Comparison of ENCODE assay signal across 19 cellular contexts in genomic region chr19:395467-395866, GRCh38. TPM values are rescaled to one million over a fixed set of nuclear protein-coding genes. Genes with fewer than 3 reads are reported as not detected.
DNase-seq lines count a peak whose midpoint lies in the region; ATAC-seq and TF ChIP-seq lines count a peak whose summit lies in the region.
"Had no signal": no experiment of that assay in that cellular context is flagged by ENCODE, and none has a peak within 500 bp of the region (broad histone marks: within the 10 kb centered on the region; RNA-seq: fewer than 3 reads in every experiment).

No MANE protein-coding gene starts in this region.

- peaks cover 9% of the 10 kb centered on the region for H3K9me3 Mint-ChIP-seq in activated T-cell treated with anti-CD3 and anti-CD28 coated beads, Interleukin-2, amount 50 U/mL, for 4 hours
- H3K9me3 Mint-ChIP-seq in activated T-helper 1 cell treated with anti-CD3 and anti-CD28 coated beads, Interleukin-12 subunit alpha, Interleukin-12 subunit beta, Interleukin-2, Interleukin-4 antibody, amounts not matched to agents 30 ng/mL and 10 ng/mL and 1 ng/mL, durations not matched to agents 14 hours and 24 hours and 36 hours: peaks cover 29% of the 10 kb centered on the region
- peaks cover 13% of the 10 kb centered on the region for H3K9me3 Mint-ChIP-seq in activated naive CD8-positive, alpha-beta T cell treated with anti-CD3 and anti-CD28 coated beads, Interleukin-2, amount 50 U/mL, for 24 hours
- H3K9me3 Mint-ChIP-seq in progenitor cell of endocrine pancreas (ENCODE audit: low read depth): peaks cover 8% of the 10 kb centered on the region
- H3K9me3 Mint-ChIP-seq in CD8-positive, alpha-beta memory T cell: peaks cover 0 to 3% (median 0%) of the 10 kb centered on the region in 5 donors

- H3K27ac Mint-ChIP-seq in activated T-helper 1 cell treated with anti-CD3 and anti-CD28 coated beads, Interleukin-12 subunit alpha, Interleukin-12 subunit beta, Interleukin-2, Interleukin-4 antibody, amounts not matched to agents 30 ng/mL and 10 ng/mL and 1 ng/mL, durations not matched to agents 14 hours and 24 hours and 36 hours: peak overlapping the region; percentile 33
- peak overlapping the region; percentile 39 for H3K27ac Mint-ChIP-seq in activated naive CD8-positive, alpha-beta T cell treated with anti-CD3 and anti-CD28 coated beads, Interleukin-2, amount 50 U/mL, for 24 hours
- H3K27ac Mint-ChIP-seq in progenitor cell of endocrine pancreas: peak overlapping the region; percentile 12
- H3K27ac Mint-ChIP-seq in CD8-positive, alpha-beta memory T cell: peak overlapping the region in 3 of 8 donors; percentile 2 to 68 (median 50)
- H3K27ac Mint-ChIP-seq: HFFc6 had no signal

- no peaks in the 10 kb centered on the region for H3K36me3 ChIP-seq in CD8-positive, alpha-beta memory T cell (ENCODE audit: insufficient read depth, low read length)
- H3K36me3 ChIP-seq: BLaER1 treated with 17β-estradiol and CSF1 and Interleukin-3, amounts not matched to agents 10 nM and 100 nM had no signal

- H3K4me3 ChIP-seq in CD8-positive, alpha-beta memory T cell (ENCODE audit: low read length): no peak overlapping the region
- H3K4me3 ChIP-seq: BLaER1 treated with 17β-estradiol and CSF1 and Interleukin-3, amounts not matched to agents 10 nM and 100 nM had no signal

- peak overlapping the region; percentile 24 for H3K4me3 Mint-ChIP-seq in activated T-cell treated with anti-CD3 and anti-CD28 coated beads, Interleukin-2, amount 50 U/mL, for 4 hours
- H3K4me3 Mint-ChIP-seq in activated T-helper 1 cell treated with anti-CD3 and anti-CD28 coated beads, Interleukin-12 subunit alpha, Interleukin-12 subunit beta, Interleukin-2, Interleukin-4 antibody, amounts not matched to agents 30 ng/mL and 10 ng/mL and 1 ng/mL, durations not matched to agents 14 hours and 24 hours and 36 hours: no peak overlapping the region
- H3K4me3 Mint-ChIP-seq in activated naive CD8-positive, alpha-beta T cell treated with anti-CD3 and anti-CD28 coated beads, Interleukin-2, amount 50 U/mL, for 24 hours: no peak overlapping the region
- H3K4me3 Mint-ChIP-seq in progenitor cell of endocrine pancreas (ENCODE audit: low read depth): no peak overlapping the region
- H3K4me3 Mint-ChIP-seq in CD8-positive, alpha-beta memory T cell: no peak overlapping the region
- H3K4me3 Mint-ChIP-seq: HFFc6 had no signal

- DNase-seq in activated T-cell treated with anti-CD3 and anti-CD28 coated beads, Interleukin-2, amount 50 U/mL, for 4 hours: no peak
- DNase-seq in activated T-cell treated with anti-CD3 and anti-CD28 coated beads for 4 hours: no peak
- no peak for DNase-seq in activated T-helper 1 cell treated with anti-CD3 and anti-CD28 coated beads, Interleukin-12 subunit alpha, Interleukin-12 subunit beta, Interleukin-2, Interleukin-4 antibody, amounts not matched to agents 30 ng/mL and 10 ng/mL and 1 ng/mL, durations not matched to agents 14 hours and 24 hours and 36 hours (ENCODE audit: low spot score)
- no peak for DNase-seq in activated naive CD8-positive, alpha-beta T cell treated with anti-CD3 and anti-CD28 coated beads, Interleukin-2, amount 50 U/mL, for 24 hours
- DNase-seq in progenitor cell of endocrine pancreas (ENCODE audit: low spot score, unreplicated experiment): no peak
- no peak for DNase-seq in inferior parietal cortex (ENCODE audit: extremely low spot score)
- no peak for DNase-seq in CD8-positive, alpha-beta memory T cell
- DNase-seq: DMS79 treated with DMSO at 0.1 percent for 48 hours, HFFc6, IMR-90, NCI-H1417 treated with DMSO at 0.1 percent for 48 hours, NCI-H187 treated with DMSO at 0.1 percent for 48 hours, NCI-H2227 treated with DMSO at 0.1 percent for 48 hours, NCI-H510A treated with DMSO at 0.1 percent for 48 hours, NCI-H774 had no signal

- no peaks in the 10 kb centered on the region for H3K4me1 ChIP-seq in CD8-positive, alpha-beta memory T cell (ENCODE audit: insufficient read depth, low read length)

- CTCF ChIA-PET in CD8-positive, alpha-beta memory T cell (lab: Charles Lee): no interaction called here

- H3K27me3 ChIP-seq in CD8-positive, alpha-beta memory T cell (ENCODE audit: insufficient read depth, low read length, poor library complexity, severe bottlenecking): no peaks in the 10 kb centered on the region
- H3K27me3 ChIP-seq: BLaER1 treated with 17β-estradiol and CSF1 and Interleukin-3, amounts not matched to agents 10 nM and 100 nM had no signal

- no peaks in the 10 kb centered on the region for H3K4me1 Mint-ChIP-seq in activated T-cell treated with anti-CD3 and anti-CD28 coated beads, Interleukin-2, amount 50 U/mL, for 4 hours (ENCODE audit: low read depth)
- H3K4me1 Mint-ChIP-seq in activated T-helper 1 cell treated with anti-CD3 and anti-CD28 coated beads, Interleukin-12 subunit alpha, Interleukin-12 subunit beta, Interleukin-2, Interleukin-4 antibody, amounts not matched to agents 30 ng/mL and 10 ng/mL and 1 ng/mL, durations not matched to agents 14 hours and 24 hours and 36 hours (ENCODE audit: low read depth): no peaks in the 10 kb centered on the region
- H3K4me1 Mint-ChIP-seq in activated naive CD8-positive, alpha-beta T cell treated with anti-CD3 and anti-CD28 coated beads, Interleukin-2, amount 50 U/mL, for 24 hours: peaks cover 13% of the 10 kb centered on the region
- H3K4me1 Mint-ChIP-seq in progenitor cell of endocrine pancreas (ENCODE audit: low read depth): peaks cover 1% of the 10 kb centered on the region
- peaks cover 0 to 6% (median 0%) of the 10 kb centered on the region in 3 donors for H3K4me1 Mint-ChIP-seq in CD8-positive, alpha-beta memory T cell

- no peak for TF ChIP-seq CTCF in progenitor cell of endocrine pancreas (IDR thresholded peaks at IDR 0.05; ENCODE audit: unreplicated experiment)

- no peak for ATAC-seq in activated T-cell treated with anti-CD3 and anti-CD28 coated beads, Interleukin-2, amount 50 U/mL, for 4 hours
- ATAC-seq in activated naive CD8-positive, alpha-beta T cell treated with anti-CD3 and anti-CD28 coated beads, Interleukin-2, amount 50 U/mL, for 24 hours: no peak
- ATAC-seq: Right ventricle myocardium inferior had no signal

- intact Hi-C loops in activated T-helper 1 cell treated with anti-CD3 and anti-CD28 coated beads, Interleukin-12 subunit alpha, Interleukin-12 subunit beta, Interleukin-2, Interleukin-4 antibody, amounts not matched to agents 30 ng/mL and 10 ng/mL and 1 ng/mL, durations not matched to agents 14 hours and 24 hours and 36 hours (cut with micrococcal nuclease): no loop called here

- POLR2A ChIA-PET in CD8-positive, alpha-beta memory T cell (lab: Charles Lee): no interaction called here

- no peaks in the 10 kb centered on the region for H3K9me3 ChIP-seq in CD8-positive, alpha-beta memory T cell (ENCODE audit: low read length)

- no peaks in the 10 kb centered on the region for H3K27me3 Mint-ChIP-seq in activated T-cell treated with anti-CD3 and anti-CD28 coated beads, Interleukin-2, amount 50 U/mL, for 4 hours (ENCODE audit: low read depth)
- H3K27me3 Mint-ChIP-seq in activated T-helper 1 cell treated with anti-CD3 and anti-CD28 coated beads, Interleukin-12 subunit alpha, Interleukin-12 subunit beta, Interleukin-2, Interleukin-4 antibody, amounts not matched to agents 30 ng/mL and 10 ng/mL and 1 ng/mL, durations not matched to agents 14 hours and 24 hours and 36 hours (ENCODE audit: insufficient read depth): peaks cover 2% of the 10 kb centered on the region
- peaks cover 3% of the 10 kb centered on the region for H3K27me3 Mint-ChIP-seq in activated naive CD8-positive, alpha-beta T cell treated with anti-CD3 and anti-CD28 coated beads, Interleukin-2, amount 50 U/mL, for 24 hours
- H3K27me3 Mint-ChIP-seq in progenitor cell of endocrine pancreas: peaks cover 15% of the 10 kb centered on the region
- peaks cover 0 to 6% of the 10 kb centered on the region in 2 donors for H3K27me3 Mint-ChIP-seq in CD8-positive, alpha-beta memory T cell

- no peak overlapping the region for H3K27ac ChIP-seq in CD8-positive, alpha-beta memory T cell (ENCODE audit: low read depth, low read length)
- H3K27ac ChIP-seq: BLaER1 treated with 17β-estradiol and CSF1 and Interleukin-3, amounts not matched to agents 10 nM and 100 nM; HL-60 had no signal

- no peaks in the 10 kb centered on the region for H3K36me3 Mint-ChIP-seq in activated T-cell treated with anti-CD3 and anti-CD28 coated beads, Interleukin-2, amount 50 U/mL, for 4 hours (ENCODE audit: insufficient read depth)
- peaks cover 2% of the 10 kb centered on the region for H3K36me3 Mint-ChIP-seq in activated T-helper 1 cell treated with anti-CD3 and anti-CD28 coated beads, Interleukin-12 subunit alpha, Interleukin-12 subunit beta, Interleukin-2, Interleukin-4 antibody, amounts not matched to agents 30 ng/mL and 10 ng/mL and 1 ng/mL, durations not matched to agents 14 hours and 24 hours and 36 hours (ENCODE audit: low read depth)
- H3K36me3 Mint-ChIP-seq in activated naive CD8-positive, alpha-beta T cell treated with anti-CD3 and anti-CD28 coated beads, Interleukin-2, amount 50 U/mL, for 24 hours (ENCODE audit: low read depth): peaks cover 4% of the 10 kb centered on the region
- H3K36me3 Mint-ChIP-seq in progenitor cell of endocrine pancreas (ENCODE audit: insufficient read depth): no peaks in the 10 kb centered on the region
- H3K36me3 Mint-ChIP-seq in CD8-positive, alpha-beta memory T cell: no peaks in the 10 kb centered on the region

RNA-seq across cellular contexts. Expression of gene C2CD4C, which starts 13.5 kb away (rescaled TPM):
- total RNA-seq in activated T-cell treated with anti-CD3 and anti-CD28 coated beads, Interleukin-2, amount 50 U/mL, for 4 hours: under 1 TPM in 2 of 3 donors, not detected in 1; 0.11 to 0.14 TPM
- 0.08 and 0.15 TPM in 2 replicates for total RNA-seq in activated T-helper 1 cell treated with anti-CD3 and anti-CD28 coated beads, Interleukin-12 subunit alpha, Interleukin-12 subunit beta, Interleukin-2, Interleukin-4 antibody, amounts not matched to agents 30 ng/mL and 10 ng/mL and 1 ng/mL, durations not matched to agents 14 hours and 24 hours and 36 hours
- total RNA-seq in progenitor cell of endocrine pancreas: 13.2 and 13.8 TPM in 2 replicates
- not detected for total RNA-seq in CD8-positive, alpha-beta memory T cell
- polyA plus RNA-seq in CD8-positive, alpha-beta memory T cell: not detected
- total RNA-seq: HFFc6, M059J had no signal

RNA-seq across cellular contexts. Expression of gene MIER2, which starts 50.9 kb away (rescaled TPM):
- total RNA-seq in activated T-cell treated with anti-CD3 and anti-CD28 coated beads, Interleukin-2, amount 50 U/mL, for 4 hours: 10 to 100 TPM; 25.7 to 30.2 (median 28.7) TPM
- 32.0 and 34.2 TPM in 2 replicates for total RNA-seq in activated T-helper 1 cell treated with anti-CD3 and anti-CD28 coated beads, Interleukin-12 subunit alpha, Interleukin-12 subunit beta, Interleukin-2, Interleukin-4 antibody, amounts not matched to agents 30 ng/mL and 10 ng/mL and 1 ng/mL, durations not matched to agents 14 hours and 24 hours and 36 hours
- total RNA-seq in progenitor cell of endocrine pancreas: 42.6 and 46.7 TPM in 2 replicates
- total RNA-seq in CD8-positive, alpha-beta memory T cell: 10 to 100 TPM; 20.9 TPM
- polyA plus RNA-seq in CD8-positive, alpha-beta memory T cell: 4.9 TPM

Comparison
In these comparisons a context has a peak if more than half of its experiments do, and no peak if none do; other contexts are left out.
1. RNA of gene C2CD4C, which starts 13.5 kb away (total RNA-seq): 13.2 to 13.8 TPM in progenitor cell of endocrine pancreas; 0.11 to 0.14 TPM in activated T-cell treated with anti-CD3 and anti-CD28 coated beads, Interleukin-2, amount 50 U/mL, for 4 hours, 0.08 to 0.15 TPM in activated T-helper 1 cell treated with anti-CD3 and anti-CD28 coated beads, Interleukin-12 subunit alpha, Interleukin-12 subunit beta, Interleukin-2, Interleukin-4 antibody, amounts not matched to agents 30 ng/mL and 10 ng/mL and 1 ng/mL, durations not matched to agents 14 hours and 24 hours and 36 hours and not detected in CD8-positive, alpha-beta memory T cell; every median in the first group is over 10 times any median in the second.